In genomic region chr9:111937781-111938426, GRCh38 we compare ENCODE assay signal across 8 cellular contexts. TPM values are rescaled to one million over a fixed set of nuclear protein-coding genes. Genes with fewer than 3 reads are reported as not detected.
DNase-seq lines count a peak whose midpoint lies in the region; ATAC-seq, FAIRE-seq and TF ChIP-seq lines count a peak whose summit lies in the region.

No MANE protein-coding gene starts in this region.

- peak; percentile 74 for ATAC-seq in GM21423 (IDR thresholded peaks at IDR 0.05; ENCODE audit: unreplicated experiment)
- ATAC-seq in activated naive CD8-positive, alpha-beta T cell treated with anti-CD3 and anti-CD28 coated beads, Interleukin-2, amount 10 ng/mL, durations not matched to agents 7 days and 5 days (ENCODE audit: low read depth) = peak; percentile 83

- H3K27ac ChIP-seq in BLaER1 treated with 17β-estradiol and CSF1 and Interleukin-3, amounts not matched to agents 10 nM and 100 nM = peak overlapping the region in 8 of 11 experiments; percentile 3 to 71 (median 25); a peak in 11 of 22 replicates
- H3K27ac ChIP-seq in tibial nerve = peak overlapping the region in 3 of 4 donors; percentile 22 to 48 (median 31)
- no peak overlapping the region for H3K27ac ChIP-seq in PC-9

- TF ChIP-seq EP300 in tibial nerve (IDR thresholded peaks at IDR 0.05) = peak in 1 of 2 donors; percentile 31

- 29 to 31% methylated on average over 12 of the region's 12 CpGs for WGBS in tibial nerve, 2 donors

- H3K4me3 ChIP-seq in BLaER1 treated with 17β-estradiol and CSF1 and Interleukin-3, amounts not matched to agents 10 nM and 100 nM = 0 out of 20 replicates have a peak overlapping the region, but pooled peaks of 1 of the 10 experiments have one; percentile 4
- H3K4me3 ChIP-seq in tibial nerve = peak overlapping the region in 1 of 4 donors; percentile 6
- no peak overlapping the region for H3K4me3 ChIP-seq in PC-9

- no peaks in the 10 kb centered on the region for H3K27me3 Mint-ChIP-seq in activated naive CD8-positive, alpha-beta T cell treated with anti-CD3 and anti-CD28 coated beads, Interleukin-2, amount 10 ng/mL, durations not matched to agents 7 days and 5 days

- H3K9ac ChIP-seq in BLaER1 treated with 17β-estradiol and CSF1 and Interleukin-3, amounts not matched to agents 10 nM and 100 nM = peak overlapping the region in 1 of 11 experiments; percentile 10; a peak in 1 of 22 replicates

- BruUV-seq in PC-9 (replicated peaks; lab: Mats Ljungman, UMichigan) = no TSS peak

- intact Hi-C loops in PC-9 (cut with micrococcal nuclease; ENCODE audit: unreplicated experiment) = loop anchor here (10.0 kb wide), 1 partner anchor 343 kb away; the partner anchor contains the start of gene PTGR1

- CTCF ChIA-PET in PC-9 (lab: Charles Lee) = no interaction called here

- peak; percentile 89 for FAIRE-seq in RCC 7860 (lab: Jason Lieb, UNC)

- H3K79me2 ChIP-seq in PC-9 (ENCODE audit: low read depth) = no peaks in the 10 kb centered on the region

- H2AFZ ChIP-seq in PC-9 = no peak overlapping the region

- peaks cover 35% of the 10 kb centered on the region for H3K36me3 Mint-ChIP-seq in activated naive CD8-positive, alpha-beta T cell treated with anti-CD3 and anti-CD28 coated beads, Interleukin-2, amount 10 ng/mL, durations not matched to agents 7 days and 5 days

- peaks cover 28 to 45% (median 34%) of the 10 kb centered on the region in 11 experiments for H3K36me3 ChIP-seq in BLaER1 treated with 17β-estradiol and CSF1 and Interleukin-3, amounts not matched to agents 10 nM and 100 nM
- H3K36me3 ChIP-seq in tibial nerve (peaks cover 0 to 29% (median 0%) of the 10 kb centered on the region in 3 donors), PC-9 (ENCODE audit: low read depth) (peaks cover 20% of the 10 kb centered on the region)

- POLR2A ChIA-PET in activated naive CD8-positive, alpha-beta T cell treated with anti-CD3 and anti-CD28 coated beads, Interleukin-2, amount 10 ng/mL, durations not matched to agents 7 days and 5 days (lab: Charles Lee) = interaction anchor here (0.5 to 2.5 kb wide), 3 partner anchors 11 to 41 kb away, joined by 3 to 9 read pairs (median 3); partner anchors contain the start of gene UGCG
- POLR2A ChIA-PET in PC-9 (lab: Charles Lee; ENCODE audit: unreplicated experiment) = interaction anchor here (0.5 kb wide), 1 partner anchor 136 kb away, joined by 7 read pairs; no protein-coding TSS in a partner anchor

- no peaks in the 10 kb centered on the region for H3K9me3 ChIP-seq in BLaER1 treated with 17β-estradiol and CSF1 and Interleukin-3, amounts not matched to agents 10 nM and 100 nM (replicated peaks in 1 of 11)
- H3K9me3 ChIP-seq in tibial nerve (no peaks in the 10 kb centered on the region), PC-9 (ENCODE audit: insufficient read depth, low read depth) (no peaks in the 10 kb centered on the region)

- no peaks in the 10 kb centered on the region for H3K9me2 ChIP-seq in PC-9 (ENCODE audit: insufficient read depth)

- peaks cover 24% of the 10 kb centered on the region for H3K4me1 Mint-ChIP-seq in activated naive CD8-positive, alpha-beta T cell treated with anti-CD3 and anti-CD28 coated beads, Interleukin-2, amount 10 ng/mL, durations not matched to agents 7 days and 5 days

- TF ChIP-seq POLR2A in tibial nerve (IDR thresholded peaks at IDR 0.05) = no peak

- H3K27me3 ChIP-seq in BLaER1 treated with 17β-estradiol and CSF1 and Interleukin-3, amounts not matched to agents 10 nM and 100 nM = no peaks in the 10 kb centered on the region
- H3K27me3 ChIP-seq in tibial nerve (no peaks in the 10 kb centered on the region), PC-9 (ENCODE audit: insufficient read depth, low read depth) (no peaks in the 10 kb centered on the region)

- H3K27ac Mint-ChIP-seq in activated naive CD8-positive, alpha-beta T cell treated with anti-CD3 and anti-CD28 coated beads, Interleukin-2, amount 10 ng/mL, durations not matched to agents 7 days and 5 days = peak overlapping the region; percentile 79

- no peaks in the 10 kb centered on the region for H4K20me1 ChIP-seq in BLaER1 treated with 17β-estradiol and CSF1 and Interleukin-3, amounts not matched to agents 10 nM and 100 nM
- no peaks in the 10 kb centered on the region for H4K20me1 ChIP-seq in PC-9 (ENCODE audit: insufficient read depth)

- peaks cover 28% of the 10 kb centered on the region; the same call in 1 of the 2 replicates for H3F3A ChIP-seq in PC-9 (ENCODE audit: insufficient read depth, low read depth)

- no peak for TF ChIP-seq CTCF in tibial nerve (IDR thresholded peaks at IDR 0.05)
- TF ChIP-seq CTCF in PC-9 (conservative IDR thresholded peaks at IDR 0.05) = no peak

- DNase-seq in RCC 7860 (ENCODE audit: low spot score) (peak; percentile 93), myocyte (ENCODE audit: low read depth) (peak; percentile 56), tibial nerve (ENCODE audit: low spot score in 2 of 2) (peak in 1 of 2 donors; percentile 38), PC-9 (no peak), NK-92 (lab: John Stamatoyannopoulos, UW; ENCODE audit: unreplicated experiment) (no peak)
- DNase-seq in activated naive CD8-positive, alpha-beta T cell treated with anti-CD3 and anti-CD28 coated beads, Interleukin-2, amount 10 ng/mL, durations not matched to agents 7 days and 5 days = peak; percentile 38

- H3K4me3 Mint-ChIP-seq in activated naive CD8-positive, alpha-beta T cell treated with anti-CD3 and anti-CD28 coated beads, Interleukin-2, amount 10 ng/mL, durations not matched to agents 7 days and 5 days = peak overlapping the region; percentile 59

- peaks cover 2% of the 10 kb centered on the region for H3K9me3 Mint-ChIP-seq in activated naive CD8-positive, alpha-beta T cell treated with anti-CD3 and anti-CD28 coated beads, Interleukin-2, amount 10 ng/mL, durations not matched to agents 7 days and 5 days

- peak overlapping the region; percentile 10 to 75 (median 43); a peak in 21 of 22 replicates for H3K4me2 ChIP-seq in BLaER1 treated with 17β-estradiol and CSF1 and Interleukin-3, amounts not matched to agents 10 nM and 100 nM
- H3K4me2 ChIP-seq in PC-9 = no peak overlapping the region

- peaks cover 11 to 33% (median 18%) of the 10 kb centered on the region in 10 experiments for H3K4me1 ChIP-seq in BLaER1 treated with 17β-estradiol and CSF1 and Interleukin-3, amounts not matched to agents 10 nM and 100 nM
- H3K4me1 ChIP-seq in tibial nerve = peaks cover 0 to 17% (median 6%) of the 10 kb centered on the region in 4 donors
- no peaks in the 10 kb centered on the region for H3K4me1 ChIP-seq in PC-9 (replicated peaks; ENCODE audit: insufficient read depth)

RNA-seq across cellular contexts. Expression of gene UGCG, which starts 41.3 kb away (rescaled TPM):
- 10 to 100 TPM; 24.9 to 27.1 TPM for total RNA-seq in activated naive CD8-positive, alpha-beta T cell treated with anti-CD3 and anti-CD28 coated beads, Interleukin-2, amount 10 ng/mL, durations not matched to agents 7 days and 5 days
- total RNA-seq in myocyte = 89.8 and 124 TPM in 2 replicates
- polyA plus RNA-seq in myocyte (2012) = 24.4 TPM
- total RNA-seq in tibial nerve = 10 to 100 TPM; 22.1 to 33.7 (median 24.9) TPM
- total RNA-seq in PC-9 (2021) = 79.8 and 88.7 TPM in 2 replicates

Comparison
In these comparisons a context has a peak if more than half of its experiments do, and no peak if none do; other contexts are left out.
1. DNase-seq: peak in RCC 7860 (single experiment), activated naive CD8-positive, alpha-beta T cell treated with anti-CD3 and anti-CD28 coated beads, Interleukin-2, amount 10 ng/mL, durations not matched to agents 7 days and 5 days (single experiment) and myocyte (single experiment); none in PC-9 (0 of 2) and NK-92 (single experiment).